8 cellular contexts compared by ENCODE assay signal in the genomic region with DNA sequence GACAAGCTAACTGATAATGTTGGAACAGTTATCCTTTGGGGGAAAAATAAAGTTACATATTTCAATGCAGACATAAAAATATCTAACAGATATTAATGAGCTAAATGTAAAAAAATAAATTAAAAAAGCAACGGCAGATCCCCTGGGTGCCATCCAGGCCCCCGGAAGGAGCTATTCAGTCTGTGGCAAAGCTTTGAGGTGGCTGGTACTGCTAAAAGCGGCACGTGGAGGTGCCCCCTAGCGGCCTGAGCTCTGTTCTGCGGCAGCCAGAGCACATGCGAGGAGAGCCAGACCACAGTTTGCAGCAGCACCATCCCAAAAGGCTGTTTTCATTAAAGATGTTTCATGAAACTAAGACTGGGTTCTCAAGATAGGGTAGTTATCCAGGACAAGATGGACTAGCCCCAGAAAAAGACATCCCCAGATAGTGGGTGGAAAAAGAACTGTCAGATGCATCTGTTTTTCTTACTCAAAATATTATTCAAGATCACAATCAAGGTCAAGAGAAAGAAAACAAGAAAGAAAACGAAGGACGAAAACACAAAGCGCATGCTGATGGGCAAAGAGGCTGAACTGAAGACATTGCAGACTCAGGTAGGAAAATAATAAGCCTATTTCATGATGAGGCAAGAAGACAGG. TPM values are rescaled to one million over a fixed set of nuclear protein-coding genes. Genes with fewer than 3 reads are reported as not detected.
A peak's percentile ranks its signal among the peaks of the same experiment; 100 is the strongest.
DNase-seq lines count a peak whose midpoint lies in the region; ATAC-seq and TF ChIP-seq lines count a peak whose summit lies in the region.

No MANE protein-coding gene starts in this region.

- H3K36me3 Mint-ChIP-seq in activated naive CD4-positive, alpha-beta T cell treated with anti-CD3 and anti-CD28 coated beads, Interleukin-2, amount 10 ng/mL, durations not matched to agents 7 days and 5 days = peaks cover 26% of the 10 kb centered on the region
- H3K36me3 Mint-ChIP-seq in progenitor cell of endocrine pancreas (ENCODE audit: insufficient read depth) = peaks cover 24% of the 10 kb centered on the region

- peaks cover 6% of the 10 kb centered on the region for H3K4me1 Mint-ChIP-seq in activated naive CD4-positive, alpha-beta T cell treated with anti-CD3 and anti-CD28 coated beads, Interleukin-2, amount 10 ng/mL, durations not matched to agents 7 days and 5 days
- no peaks in the 10 kb centered on the region for H3K4me1 Mint-ChIP-seq in progenitor cell of endocrine pancreas (ENCODE audit: low read depth)

- H3K9me3 Mint-ChIP-seq in activated naive CD4-positive, alpha-beta T cell treated with anti-CD3 and anti-CD28 coated beads, Interleukin-2, amount 10 ng/mL, durations not matched to agents 7 days and 5 days = no peaks in the 10 kb centered on the region
- no peaks in the 10 kb centered on the region for H3K9me3 Mint-ChIP-seq in progenitor cell of endocrine pancreas (ENCODE audit: low read depth)

- no peaks in the 10 kb centered on the region for H3K27me3 ChIP-seq in uterus

- H3K4me3 Mint-ChIP-seq in activated naive CD4-positive, alpha-beta T cell treated with anti-CD3 and anti-CD28 coated beads, Interleukin-2, amount 10 ng/mL, durations not matched to agents 7 days and 5 days = no peak overlapping the region
- H3K4me3 Mint-ChIP-seq in progenitor cell of endocrine pancreas (ENCODE audit: low read depth) = no peak overlapping the region

- DNase-seq in DMS153 treated with DMSO at 0.1 percent for 48 hours (lab: John Stamatoyannopoulos, UW; ENCODE audit: unreplicated experiment) = peak; percentile 18
- peak; percentile 71 for DNase-seq in MV-4-11 (lab: John Stamatoyannopoulos, UW)
- peak; percentile 71 for DNase-seq in SKM-1 treated with dmso at 0.1 percent for 144 hours (lab: John Stamatoyannopoulos, UW; ENCODE audit: unreplicated experiment)
- DNase-seq in activated naive CD4-positive, alpha-beta T cell treated with anti-CD3 and anti-CD28 coated beads, Interleukin-2, amount 10 ng/mL, durations not matched to agents 7 days and 5 days = peak; percentile 88
- peak; percentile 60 to 92 (median 86) for DNase-seq in head of caudate nucleus
- DNase-seq in progenitor cell of endocrine pancreas (ENCODE audit: low spot score, unreplicated experiment) = peak; percentile 71
- peak; percentile 62 to 73 for DNase-seq in uterus

- CTCF ChIA-PET in activated naive CD4-positive, alpha-beta T cell treated with anti-CD3 and anti-CD28 coated beads, Interleukin-2, amount 10 ng/mL, durations not matched to agents 7 days and 5 days (lab: Charles Lee) = interaction anchor here (0.7 to 5.5 kb wide), 39 partner anchors 8 to 291 kb away, joined by 3 to 120 read pairs (median 5); a partner anchor contains a TSS

- TF ChIP-seq CTCF in progenitor cell of endocrine pancreas (IDR thresholded peaks at IDR 0.05; ENCODE audit: unreplicated experiment) (peak; percentile 95), uterus (IDR thresholded peaks at IDR 0.05) (peak; percentile 80 to 92 (median 80))

- no peak for TF ChIP-seq POLR2A in uterus (IDR thresholded peaks at IDR 0.05)

- H3K27ac ChIP-seq in uterus = no peak overlapping the region

- peak; percentile 79 for ATAC-seq in GM21825 (IDR thresholded peaks at IDR 0.05; ENCODE audit: unreplicated experiment)

- H3K9me3 ChIP-seq in uterus = no peaks in the 10 kb centered on the region

- no peaks in the 10 kb centered on the region for H3K27me3 Mint-ChIP-seq in activated naive CD4-positive, alpha-beta T cell treated with anti-CD3 and anti-CD28 coated beads, Interleukin-2, amount 10 ng/mL, durations not matched to agents 7 days and 5 days
- no peaks in the 10 kb centered on the region for H3K27me3 Mint-ChIP-seq in progenitor cell of endocrine pancreas

- H3K4me1 ChIP-seq in uterus = no peaks in the 10 kb centered on the region

- H3K27ac Mint-ChIP-seq in activated naive CD4-positive, alpha-beta T cell treated with anti-CD3 and anti-CD28 coated beads, Interleukin-2, amount 10 ng/mL, durations not matched to agents 7 days and 5 days = no peak overlapping the region
- H3K27ac Mint-ChIP-seq in progenitor cell of endocrine pancreas = no peak overlapping the region

- H3K36me3 ChIP-seq in uterus = no peaks in the 10 kb centered on the region

- intact Hi-C loops in head of caudate nucleus (cut with DNase I) (loop anchor here (5.0 kb wide), 1 partner anchor 113 kb away; no protein-coding TSS in a partner anchor), uterus (cut with DNase I; ENCODE audit: low total_unique reads) (loop anchor here (5.0 kb wide), 1 partner anchor 118 kb away; no protein-coding TSS in a partner anchor)

- no peak overlapping the region for H3K4me3 ChIP-seq in uterus

RNA-seq across cellular contexts. Expression of a gene that starts 18.7 kb away (rescaled TPM):
- 29.2 and 30.9 TPM in 2 replicates for total RNA-seq in progenitor cell of endocrine pancreas
- 10 to 100 TPM; 17.4 to 70.6 (median 35.9) TPM for total RNA-seq in uterus

RNA-seq across cellular contexts. Expression of a gene that starts 37.7 kb away (rescaled TPM):
- total RNA-seq in progenitor cell of endocrine pancreas (19.6 and 20.4 TPM in 2 replicates), uterus (10 to 100 TPM in 3 of 4 donors, 1 to 10 TPM in 1; 8.2 to 32.8 (median 20.7) TPM)

Comparison
In these comparisons a context has a peak if more than half of its experiments do, and no peak if none do; other contexts are left out.
1. DNase-seq: peak in every context shown above with its lines; median percentile 88 in activated naive CD4-positive, alpha-beta T cell treated with anti-CD3 and anti-CD28 coated beads, Interleukin-2, amount 10 ng/mL, durations not matched to agents 7 days and 5 days; 86 in head of caudate nucleus; 71 in MV-4-11; 71 in SKM-1 treated with dmso at 0.1 percent for 144 hours; 71 in progenitor cell of endocrine pancreas; 68 in uterus; 18 in DMS153 treated with DMSO at 0.1 percent for 48 hours.